Comparison of ENCODE assay signal across 9 cellular contexts in genomic region chr9:16626577-16627130, GRCh38.
A peak's percentile ranks its signal among the peaks of the same experiment; 100 is the strongest.
DNase-seq lines count a peak whose midpoint lies in the region; ATAC-seq, FAIRE-seq and TF ChIP-seq lines count a peak whose summit lies in the region.
"Had no signal": no experiment of that assay in that cellular context is flagged by ENCODE, and none has a peak within 500 bp of the region (broad histone marks: within the 10 kb centered on the region; RNA-seq: fewer than 3 reads in every experiment).

No MANE protein-coding gene starts in this region.

- WGBS in mesenchymal stem cell = 5% methylated on average over 13 of the region's 13 CpGs

- H2BK5ac ChIP-seq in mesenchymal stem cell (ENCODE audit: low read depth, low read length, poor library complexity, severe bottlenecking) = peak overlapping the region; percentile 60

- H4K91ac ChIP-seq in mesenchymal stem cell (ENCODE audit: low read length) = no peak overlapping the region

- H2AFZ ChIP-seq in mesenchymal stem cell (ENCODE audit: low read depth, low read length) = no peak overlapping the region

- peak overlapping the region in 1 of 2 experiments; percentile 67 for H2BK12ac ChIP-seq in mesenchymal stem cell (ENCODE audit: low read length in 2 of 2)

- H3K36me3 ChIP-seq in bronchial epithelial cell (ENCODE audit: control insufficient read depth, insufficient read depth, low read length) (no peaks in the 10 kb centered on the region), mesenchymal stem cell (ENCODE audit: control insufficient read depth in 1 of 2, insufficient read depth in 2 of 2, low read depth in 1 of 2, low read length in 2 of 2) (peaks cover 0 to 1% of the 10 kb centered on the region in 2 experiments)
- H3K36me3 ChIP-seq: tibial artery had no signal

- H3K27ac ChIP-seq in mesenchymal stem cell (ENCODE audit: low read length, poor library complexity, severe bottlenecking) = peak overlapping the region; percentile 92

- no peak overlapping the region for H3K23ac ChIP-seq in mesenchymal stem cell (ENCODE audit: low read length in 2 of 2)

- ATAC-seq in HG02840 (IDR thresholded peaks at IDR 0.05; ENCODE audit: low FRiP score, unreplicated experiment) (no peak), GM19328 (IDR thresholded peaks at IDR 0.05; ENCODE audit: unreplicated experiment) (no peak), HG02759 (IDR thresholded peaks at IDR 0.05; ENCODE audit: unreplicated experiment) (no peak)

- no peak overlapping the region for H3K14ac ChIP-seq in mesenchymal stem cell (ENCODE audit: low read length in 2 of 2)

- H3K4me3 ChIP-seq in bronchial epithelial cell (ENCODE audit: low read depth, low read length) = no peak overlapping the region
- H3K4me3 ChIP-seq in mesenchymal stem cell (ENCODE audit: insufficient read depth in 1 of 2, low read depth in 1 of 2, low read length in 2 of 2) = peak overlapping the region in 1 of 2 experiments; percentile 63
- H3K4me3 ChIP-seq: tibial artery had no signal

- DNase-seq in AG20443 (ENCODE audit: low spot score) (peak; percentile 74), NCI-H1092 treated with DMSO at 0.1 percent for 48 hours (lab: John Stamatoyannopoulos, UW) (peak; percentile 40), bronchial epithelial cell (ENCODE audit: low read depth) (peak; percentile 54), mesenchymal stem cell (peak; percentile 90), DMS114 treated with DMSO at 0.1 percent for 48 hours (lab: John Stamatoyannopoulos, UW; ENCODE audit: unreplicated experiment) (no peak)

- H2BK120ac ChIP-seq in mesenchymal stem cell (ENCODE audit: low read depth, low read length) = peak overlapping the region; percentile 23

- peak overlapping the region; percentile 12 to 88 for H3K18ac ChIP-seq in mesenchymal stem cell (ENCODE audit: low read depth in 1 of 2, low read length in 2 of 2)

- H2BK15ac ChIP-seq in mesenchymal stem cell (ENCODE audit: low read depth, poor library complexity, severe bottlenecking) = no peak overlapping the region

- peaks cover 15% of the 10 kb centered on the region for H3K79me1 ChIP-seq in mesenchymal stem cell (replicated peaks; ENCODE audit: low read length, poor library complexity, severe bottlenecking)

- peak overlapping the region in 1 of 2 experiments; percentile 59 for H3K4ac ChIP-seq in mesenchymal stem cell (ENCODE audit: low read depth in 1 of 2, low read length in 2 of 2)

- FAIRE-seq in bronchial epithelial cell (lab: Jason Lieb, UNC) = no peak

- H2AK5ac ChIP-seq in mesenchymal stem cell (ENCODE audit: low read length, severe bottlenecking) = no peak overlapping the region

- no peaks in the 10 kb centered on the region for H3K9me3 ChIP-seq in mesenchymal stem cell (ENCODE audit: control insufficient read depth, low read length)
- H3K9me3 ChIP-seq: tibial artery had no signal

- peak overlapping the region; percentile 51 for H3K4me2 ChIP-seq in mesenchymal stem cell (ENCODE audit: low read length, poor library complexity, severe bottlenecking)

- H3K27me3 ChIP-seq in bronchial epithelial cell (ENCODE audit: control insufficient read depth, insufficient read depth, low read length) (no peaks in the 10 kb centered on the region), mesenchymal stem cell (ENCODE audit: control insufficient read depth in 1 of 2, insufficient read depth in 1 of 2, low read length in 2 of 2) (no peaks in the 10 kb centered on the region)
- H3K27me3 ChIP-seq: tibial artery had no signal

- no peak for TF ChIP-seq CTCF in bronchial epithelial cell (IDR thresholded peaks at IDR 0.05; ENCODE audit: insufficient read depth, low read length, severe bottlenecking)

- peaks cover 6% of the 10 kb centered on the region for H3K4me1 ChIP-seq in mesenchymal stem cell (ENCODE audit: control insufficient read depth, insufficient read depth, low read depth, low read length)

- H4K8ac ChIP-seq in mesenchymal stem cell (ENCODE audit: low read length) = peak overlapping the region; percentile 43

- H3K9ac ChIP-seq in mesenchymal stem cell (ENCODE audit: low read length) = peak overlapping the region; percentile 92
